ENCODE assay signal across 17 cellular contexts in the genomic region with DNA sequence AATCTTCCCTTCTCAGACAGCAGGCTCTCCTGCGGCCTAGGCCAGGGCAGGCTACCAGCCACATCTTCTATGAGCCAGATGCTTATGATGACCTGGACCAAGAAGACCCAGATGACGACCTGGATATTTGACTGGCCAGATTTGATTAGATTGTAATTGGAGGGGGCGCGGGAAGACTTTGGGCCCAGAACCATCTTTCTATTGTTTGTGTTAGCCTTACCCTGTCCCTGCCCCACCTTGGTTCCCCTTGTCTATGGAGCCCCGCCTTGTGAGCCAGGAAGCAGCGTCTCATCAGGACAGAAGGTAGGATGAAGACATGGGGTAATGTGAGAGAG. TPM values are rescaled to one million over a fixed set of nuclear protein-coding genes. Genes with fewer than 3 reads are reported as not detected.
DNase-seq lines count a peak whose midpoint lies in the region; ATAC-seq and TF ChIP-seq lines count a peak whose summit lies in the region.
"Had no signal": no experiment of that assay in that cellular context is flagged by ENCODE, and none has a peak within 500 bp of the region (broad histone marks: within the 10 kb centered on the region; RNA-seq: fewer than 3 reads in every experiment).

No MANE protein-coding gene starts in this region.

- intact Hi-C loops in activated CD4-positive, alpha-beta T cell treated with anti-CD3 and anti-CD28 coated beads, Interleukin-2, amount 10 ng/mL, durations not matched to agents 24 days and 14 days (cut with micrococcal nuclease): no loop called here
- intact Hi-C loops in activated CD4-positive, alpha-beta T cell treated with anti-CD3 and anti-CD28 coated beads for 36 hours (cut with DNase I, micrococcal nuclease): no loop called here

- peaks cover 15% of the 10 kb centered on the region for H3F3A ChIP-seq in smooth muscle cell (ENCODE audit: low read depth)

- H3K4me1 ChIP-seq in foreskin keratinocyte (peaks cover 19% of the 10 kb centered on the region), smooth muscle cell (ENCODE audit: low read depth) (peaks cover 5% of the 10 kb centered on the region)

- no peaks in the 10 kb centered on the region for H3K9me3 ChIP-seq in smooth muscle cell (replicated peaks; ENCODE audit: low read depth)
- H3K9me3 ChIP-seq: lower lobe of right lung, neutrophil had no signal

- peak overlapping the region; percentile 32 for H3K27ac ChIP-seq in foreskin keratinocyte
- H3K27ac ChIP-seq in smooth muscle cell (ENCODE audit: low read depth): no peak overlapping the region
- H3K27ac ChIP-seq: neutrophil had no signal

- no peak overlapping the region for H3K4me2 ChIP-seq in smooth muscle cell

- no peaks in the 10 kb centered on the region for H4K20me1 ChIP-seq in smooth muscle cell (ENCODE audit: low read depth)

- no peak overlapping the region for H3K27ac Mint-ChIP-seq in activated CD4-positive, alpha-beta T cell treated with anti-CD3 and anti-CD28 coated beads, Interleukin-2, amount 10 ng/mL, durations not matched to agents 24 days and 14 days
- H3K27ac Mint-ChIP-seq in activated CD4-positive, alpha-beta T cell treated with anti-CD3 and anti-CD28 coated beads for 36 hours: no peak overlapping the region
- H3K27ac Mint-ChIP-seq in stimulated activated naive CD8-positive, alpha-beta T cell treated with anti-CD3 and anti-CD28 coated beads, Interleukin-15, amount 100 ng/mL, for 72 hours: peak overlapping the region in 1 of 2 donors; percentile 81

- H3K4me3 ChIP-seq in smooth muscle cell: peak overlapping the region; percentile 59

- H3K9ac ChIP-seq in smooth muscle cell (ENCODE audit: low read depth): no peak overlapping the region

- DNase-seq in activated CD4-positive, alpha-beta T cell treated with anti-CD3 and anti-CD28 coated beads, Interleukin-2, amount 10 ng/mL, durations not matched to agents 24 days and 14 days: no peak
- DNase-seq in activated CD4-positive, alpha-beta T cell treated with anti-CD3 and anti-CD28 coated beads for 36 hours: no peak
- DNase-seq in foreskin keratinocyte (no peak), smooth muscle cell (lab: John Stamatoyannopoulos, UW; ENCODE audit: unreplicated experiment) (no peak)
- DNase-seq in stimulated activated naive CD8-positive, alpha-beta T cell treated with anti-CD3 and anti-CD28 coated beads, Interleukin-15, amount 100 ng/mL, for 72 hours: no peak
- DNase-seq: 8988T, activated B cell treated with CpG ODN at 0.5 μM for 24 hours, activated T-cell treated with anti-CD3 and anti-CD28 coated beads for 4 hours, amniotic stem cell, GDM1, KG1, NCI-H1417 treated with DMSO at 0.1 percent for 48 hours, NCI-H510A, SW 1271 had no signal

- peak overlapping the region; percentile 12 for H3K4me3 Mint-ChIP-seq in activated CD4-positive, alpha-beta T cell treated with anti-CD3 and anti-CD28 coated beads, Interleukin-2, amount 10 ng/mL, durations not matched to agents 24 days and 14 days
- no peak overlapping the region for H3K4me3 Mint-ChIP-seq in activated CD4-positive, alpha-beta T cell treated with anti-CD3 and anti-CD28 coated beads for 36 hours
- peak overlapping the region in 1 of 2 donors; percentile 25 for H3K4me3 Mint-ChIP-seq in stimulated activated naive CD8-positive, alpha-beta T cell treated with anti-CD3 and anti-CD28 coated beads, Interleukin-15, amount 100 ng/mL, for 72 hours
- H3K4me3 Mint-ChIP-seq: activated B cell treated with CpG ODN at 0.5 μM for 24 hours had no signal

- peaks cover 25% of the 10 kb centered on the region for H3K4me1 Mint-ChIP-seq in activated CD4-positive, alpha-beta T cell treated with anti-CD3 and anti-CD28 coated beads, Interleukin-2, amount 10 ng/mL, durations not matched to agents 24 days and 14 days
- peaks cover 28% of the 10 kb centered on the region for H3K4me1 Mint-ChIP-seq in activated CD4-positive, alpha-beta T cell treated with anti-CD3 and anti-CD28 coated beads for 36 hours
- peaks cover 59% of the 10 kb centered on the region for H3K4me1 Mint-ChIP-seq in stimulated activated naive CD8-positive, alpha-beta T cell treated with anti-CD3 and anti-CD28 coated beads, Interleukin-15, amount 100 ng/mL, for 72 hours

- H3K36me3 Mint-ChIP-seq in activated CD4-positive, alpha-beta T cell treated with anti-CD3 and anti-CD28 coated beads, Interleukin-2, amount 10 ng/mL, durations not matched to agents 24 days and 14 days (ENCODE audit: low read depth): peaks cover 40% of the 10 kb centered on the region
- H3K36me3 Mint-ChIP-seq in activated CD4-positive, alpha-beta T cell treated with anti-CD3 and anti-CD28 coated beads for 36 hours (ENCODE audit: low read depth): peaks cover 22% of the 10 kb centered on the region

- CTCF ChIA-PET in activated CD4-positive, alpha-beta T cell treated with anti-CD3 and anti-CD28 coated beads for 36 hours (lab: Charles Lee): no interaction called here

- H3K9me3 Mint-ChIP-seq in activated CD4-positive, alpha-beta T cell treated with anti-CD3 and anti-CD28 coated beads, Interleukin-2, amount 10 ng/mL, durations not matched to agents 24 days and 14 days: no peaks in the 10 kb centered on the region
- no peaks in the 10 kb centered on the region for H3K9me3 Mint-ChIP-seq in activated CD4-positive, alpha-beta T cell treated with anti-CD3 and anti-CD28 coated beads for 36 hours (ENCODE audit: low read depth)
- no peaks in the 10 kb centered on the region for H3K9me3 Mint-ChIP-seq in stimulated activated naive CD8-positive, alpha-beta T cell treated with anti-CD3 and anti-CD28 coated beads, Interleukin-15, amount 100 ng/mL, for 72 hours
- H3K9me3 Mint-ChIP-seq: activated B cell treated with CpG ODN at 0.5 μM for 24 hours had no signal

- no peaks in the 10 kb centered on the region for H3K79me2 ChIP-seq in smooth muscle cell (ENCODE audit: low read depth)

- H3K27me3 Mint-ChIP-seq in activated CD4-positive, alpha-beta T cell treated with anti-CD3 and anti-CD28 coated beads, Interleukin-2, amount 10 ng/mL, durations not matched to agents 24 days and 14 days: peaks cover 24% of the 10 kb centered on the region
- peaks cover 22% of the 10 kb centered on the region for H3K27me3 Mint-ChIP-seq in activated CD4-positive, alpha-beta T cell treated with anti-CD3 and anti-CD28 coated beads for 36 hours
- H3K27me3 Mint-ChIP-seq in stimulated activated naive CD8-positive, alpha-beta T cell treated with anti-CD3 and anti-CD28 coated beads, Interleukin-15, amount 100 ng/mL, for 72 hours: peaks cover 28% of the 10 kb centered on the region

- 97% methylated on average over 6 of the region's 6 CpGs for WGBS in smooth muscle cell (ENCODE audit: low lambda C conversion rate)

- TF ChIP-seq CTCF in foreskin keratinocyte (conservative IDR thresholded peaks at IDR 0.05) (no peak), smooth muscle cell (IDR thresholded peaks at IDR 0.05; ENCODE audit: borderline replicate concordance, insufficient read depth, poor library complexity, severe bottlenecking) (no peak)

- H3K27me3 ChIP-seq in foreskin keratinocyte: no peaks in the 10 kb centered on the region
- H3K27me3 ChIP-seq in smooth muscle cell (ENCODE audit: low read depth): peaks cover 31% of the 10 kb centered on the region

- no peak overlapping the region for H2AFZ ChIP-seq in smooth muscle cell (ENCODE audit: low read depth)

- ATAC-seq in activated CD4-positive, alpha-beta T cell treated with anti-CD3 and anti-CD28 coated beads for 36 hours: no peak
- ATAC-seq in foreskin keratinocyte (no peak), GM21367 (IDR thresholded peaks at IDR 0.05; ENCODE audit: unreplicated experiment) (no peak)
- ATAC-seq in stimulated activated naive CD8-positive, alpha-beta T cell treated with anti-CD3 and anti-CD28 coated beads, Interleukin-15, amount 100 ng/mL, for 72 hours: no peak

- POLR2A ChIA-PET in activated CD4-positive, alpha-beta T cell treated with anti-CD3 and anti-CD28 coated beads for 36 hours (lab: Charles Lee): no interaction called here

- no peaks in the 10 kb centered on the region for H3K36me3 ChIP-seq in smooth muscle cell (ENCODE audit: low read depth)

RNA-seq across cellular contexts. Expression of a gene that starts 2.8 kb away (rescaled TPM):
- total RNA-seq in activated CD4-positive, alpha-beta T cell treated with anti-CD3 and anti-CD28 coated beads, Interleukin-2, amount 10 ng/mL, durations not matched to agents 24 days and 14 days: 0.31 and 0.40 TPM in 2 replicates
- total RNA-seq in activated CD4-positive, alpha-beta T cell treated with anti-CD3 and anti-CD28 coated beads for 36 hours: under 1 TPM; 0.53 to 0.72 TPM
- total RNA-seq in foreskin keratinocyte (16.7 and 18.0 TPM in 2 replicates), smooth muscle cell (26.7 and 33.7 TPM in 2 replicates)
- polyA plus RNA-seq in foreskin keratinocyte (20.9 and 25.0 TPM in 2 replicates), smooth muscle cell (25.2 and 102 TPM in 2 replicates)

RNA-seq across cellular contexts. Expression of a gene that starts 7.5 kb away (rescaled TPM):
- total RNA-seq in activated CD4-positive, alpha-beta T cell treated with anti-CD3 and anti-CD28 coated beads, Interleukin-2, amount 10 ng/mL, durations not matched to agents 24 days and 14 days: 74.3 and 76.8 TPM in 2 replicates
- total RNA-seq in activated CD4-positive, alpha-beta T cell treated with anti-CD3 and anti-CD28 coated beads for 36 hours: 10 to 100 TPM; 58.1 to 62.3 TPM
- 31.8 and 63.6 TPM in 2 replicates for total RNA-seq in foreskin keratinocyte
- 42.6 and 104 TPM in 2 replicates for polyA plus RNA-seq in foreskin keratinocyte
- 17.3 and 18.7 TPM in 2 replicates for total RNA-seq in smooth muscle cell
- 41.3 and 42.4 TPM in 2 replicates for polyA plus RNA-seq in smooth muscle cell

RNA-seq across cellular contexts. Expression of a gene that starts 8.0 kb away (rescaled TPM):
- 188 and 190 TPM in 2 replicates for total RNA-seq in activated CD4-positive, alpha-beta T cell treated with anti-CD3 and anti-CD28 coated beads, Interleukin-2, amount 10 ng/mL, durations not matched to agents 24 days and 14 days
- total RNA-seq in activated CD4-positive, alpha-beta T cell treated with anti-CD3 and anti-CD28 coated beads for 36 hours: 100 to 1,000 TPM; 158 to 203 TPM
- total RNA-seq in foreskin keratinocyte (84.9 and 89.6 TPM in 2 replicates), smooth muscle cell (46.3 and 57.5 TPM in 2 replicates)
- polyA plus RNA-seq in foreskin keratinocyte (171 and 177 TPM in 2 replicates), smooth muscle cell (88.4 and 96.2 TPM in 2 replicates)

RNA-seq across cellular contexts. Expression of a gene that starts 17.3 kb away (rescaled TPM):
- 124 and 126 TPM in 2 replicates for total RNA-seq in activated CD4-positive, alpha-beta T cell treated with anti-CD3 and anti-CD28 coated beads, Interleukin-2, amount 10 ng/mL, durations not matched to agents 24 days and 14 days
- total RNA-seq in activated CD4-positive, alpha-beta T cell treated with anti-CD3 and anti-CD28 coated beads for 36 hours: 100 to 1,000 TPM; 123 to 162 TPM
- total RNA-seq in foreskin keratinocyte: 162 and 204 TPM in 2 replicates
- 319 and 384 TPM in 2 replicates for polyA plus RNA-seq in foreskin keratinocyte
- total RNA-seq in smooth muscle cell: 305 and 363 TPM in 2 replicates
- polyA plus RNA-seq in smooth muscle cell: 725 and 735 TPM in 2 replicates

RNA-seq across cellular contexts. Expression of a gene that starts 20.3 kb away (rescaled TPM):
- 46.2 and 51.7 TPM in 2 replicates for total RNA-seq in activated CD4-positive, alpha-beta T cell treated with anti-CD3 and anti-CD28 coated beads, Interleukin-2, amount 10 ng/mL, durations not matched to agents 24 days and 14 days
- total RNA-seq in activated CD4-positive, alpha-beta T cell treated with anti-CD3 and anti-CD28 coated beads for 36 hours: 10 to 100 TPM; 23.6 to 35.2 TPM
- total RNA-seq in foreskin keratinocyte (49.1 and 51.2 TPM in 2 replicates), smooth muscle cell (41.6 and 48.5 TPM in 2 replicates)
- polyA plus RNA-seq in foreskin keratinocyte (55.9 and 56.8 TPM in 2 replicates), smooth muscle cell (33.8 and 46.5 TPM in 2 replicates)

Comparison
In these comparisons a context has a peak if more than half of its experiments do, and no peak if none do; other contexts are left out.
1. RNA of a gene that starts 2.8 kb away (total RNA-seq): 26.7 to 33.7 TPM in smooth muscle cell and 16.7 to 18.0 TPM in foreskin keratinocyte; 0.53 to 0.72 TPM in activated CD4-positive, alpha-beta T cell treated with anti-CD3 and anti-CD28 coated beads for 36 hours and 0.31 to 0.40 TPM in activated CD4-positive, alpha-beta T cell treated with anti-CD3 and anti-CD28 coated beads, Interleukin-2, amount 10 ng/mL, durations not matched to agents 24 days and 14 days; every median in the first group is over 10 times any median in the second.